In genomic region chr6:123551939-123552707, GRCh38 we compare ENCODE assay signal across 30 cellular contexts.
DNase-seq lines count a peak whose midpoint lies in the region; ATAC-seq, FAIRE-seq and TF ChIP-seq lines count a peak whose summit lies in the region.
"Had no signal": no experiment of that assay in that cellular context is flagged by ENCODE, and none has a peak within 500 bp of the region (broad histone marks: within the 10 kb centered on the region; RNA-seq: fewer than 3 reads in every experiment).

No MANE protein-coding gene starts in this region.

- no peak for FAIRE-seq in pancreas (lab: Jason Lieb, UNC)
- FAIRE-seq: GM12891, HTR-8/SVneo, TTC549 had no signal

- no peaks in the 10 kb centered on the region for H3K36me3 ChIP-seq in pancreas
- H3K36me3 ChIP-seq: BLaER1 treated with 17β-estradiol and CSF1 and Interleukin-3, amounts not matched to agents 10 nM and 100 nM; neural progenitor cell; Peyer's patch; spleen had no signal

- H3K27me3 Mint-ChIP-seq in chondrocyte (ENCODE audit: low read depth): peaks cover 22% of the 10 kb centered on the region
- H3K27me3 Mint-ChIP-seq in naive thymus-derived CD8-positive, alpha-beta T cell: peaks cover 0 to under 1% (median 0%) of the 10 kb centered on the region in 5 donors
- H3K27me3 Mint-ChIP-seq: activated CD4-positive, alpha-beta memory T cell treated with anti-CD3 and anti-CD28 coated beads for 36 hours had no signal

- ATAC-seq in left ventricle myocardium superior: peak; percentile 29
- ATAC-seq in pancreas: no peak
- no peak for ATAC-seq in naive thymus-derived CD8-positive, alpha-beta T cell
- ATAC-seq: activated CD4-positive, CD25-positive, alpha-beta regulatory T cell treated with anti-CD3 and anti-CD28 coated beads, Interleukin-2, amount 50 U/mL, for 24 hours; stimulated activated effector memory CD8-positive, alpha-beta T cell treated with anti-CD3 and anti-CD28 coated beads, Interleukin-12 subunit alpha, Interleukin-12 subunit beta, amount 100 ng/mL, for 72 hours had no signal

- no peaks in the 10 kb centered on the region for H3K27me3 ChIP-seq in pancreas
- H3K27me3 ChIP-seq: BLaER1 treated with 17β-estradiol and CSF1 and Interleukin-3, amounts not matched to agents 10 nM and 100 nM; dorsolateral prefrontal cortex; neural progenitor cell; Peyer's patch; spleen had no signal

- H3K4me3 ChIP-seq in pancreas: no peak overlapping the region
- H3K4me3 ChIP-seq: BLaER1 treated with 17β-estradiol and CSF1 and Interleukin-3, amounts not matched to agents 10 nM and 100 nM; dorsolateral prefrontal cortex; neural progenitor cell; Peyer's patch; spleen had no signal

- WGBS in pancreas, 2 donors: 41 to 42% methylated on average over 4 of the region's 4 CpGs

- no peaks in the 10 kb centered on the region for H3K9me3 ChIP-seq in pancreas
- H3K9me3 ChIP-seq: Caco-2, Peyer's patch had no signal

- POLR2A ChIA-PET in naive thymus-derived CD8-positive, alpha-beta T cell (lab: Charles Lee): no interaction called here

- H3K9me3 Mint-ChIP-seq in chondrocyte (ENCODE audit: low read depth): no peaks in the 10 kb centered on the region
- H3K9me3 Mint-ChIP-seq in naive thymus-derived CD8-positive, alpha-beta T cell: peaks cover 0 to 28% (median 5%) of the 10 kb centered on the region in 9 donors
- H3K9me3 Mint-ChIP-seq: activated CD4-positive, alpha-beta memory T cell treated with anti-CD3 and anti-CD28 coated beads for 36 hours; neural progenitor cell had no signal

- H3K4me3 Mint-ChIP-seq in chondrocyte (ENCODE audit: unreplicated experiment): no peak overlapping the region
- no peak overlapping the region for H3K4me3 Mint-ChIP-seq in naive thymus-derived CD8-positive, alpha-beta T cell
- H3K4me3 Mint-ChIP-seq: activated CD4-positive, alpha-beta memory T cell treated with anti-CD3 and anti-CD28 coated beads for 36 hours; neural progenitor cell; stimulated activated effector memory CD8-positive, alpha-beta T cell treated with anti-CD3 and anti-CD28 coated beads, Interleukin-12 subunit alpha, Interleukin-12 subunit beta, amount 100 ng/mL, for 72 hours had no signal

- intact Hi-C loops in left ventricle myocardium superior (cut with micrococcal nuclease): no loop called here
- intact Hi-C loops in pancreas (cut with DNase I): no loop called here

- DNase-seq in DMS79 treated with DMSO at 0.1 percent for 48 hours (lab: John Stamatoyannopoulos, UW) (peak; percentile 93), astrocyte of the hippocampus (ENCODE audit: low read depth, low spot score) (peak; percentile 85), left ventricle myocardium superior (no peak), pulmonary artery endothelial cell (ENCODE audit: low read depth, low spot score) (peak; percentile 33), pancreas (no peak), chondrocyte (ENCODE audit: low spot score) (no peak), AG08395 (ENCODE audit: low spot score) (no peak)
- DNase-seq in naive thymus-derived CD8-positive, alpha-beta T cell: no peak
- DNase-seq: activated CD4-positive, alpha-beta memory T cell treated with anti-CD3 and anti-CD28 coated beads for 36 hours; activated effector memory CD4-positive, alpha-beta T cell treated with anti-CD3 and anti-CD28 coated beads, Interleukin-2, amount 50 U/mL, for 16 hours; Caco-2; central memory CD4-positive, alpha-beta T cell; dorsolateral prefrontal cortex; GOT3; NCI-H1436; NCI-H2171 treated with DMSO at 0.1 percent for 48 hours; NCI-H524 treated with DMSO at 0.1 percent for 48 hours; NK-92 treated with Interleukin-12 subunit alpha and Interleukin-12 subunit beta, amount 100 ng/mL, for 24 hours; Peyer's patch; spleen; stimulated activated CD4-positive, alpha-beta T cell treated with anti-CD3 and anti-CD28 coated beads, Interleukin-2, amount 100 ng/mL, for 48 hours; T-helper 1 cell had no signal

- H3K4me1 Mint-ChIP-seq in chondrocyte (ENCODE audit: low read depth): peaks cover 12% of the 10 kb centered on the region
- no peaks in the 10 kb centered on the region for H3K4me1 Mint-ChIP-seq in naive thymus-derived CD8-positive, alpha-beta T cell
- H3K4me1 Mint-ChIP-seq: neural progenitor cell; stimulated activated effector memory CD8-positive, alpha-beta T cell treated with anti-CD3 and anti-CD28 coated beads, Interleukin-12 subunit alpha, Interleukin-12 subunit beta, amount 100 ng/mL, for 72 hours had no signal

- no peak overlapping the region for H3K27ac ChIP-seq in pancreas
- H3K27ac ChIP-seq: BLaER1 treated with 17β-estradiol and CSF1 and Interleukin-3, amounts not matched to agents 10 nM and 100 nM; KMS-11; neural progenitor cell; Peyer's patch; spleen had no signal

- no peak overlapping the region for H3K27ac Mint-ChIP-seq in chondrocyte (ENCODE audit: unreplicated experiment)
- H3K27ac Mint-ChIP-seq in naive thymus-derived CD8-positive, alpha-beta T cell: no peak overlapping the region
- H3K27ac Mint-ChIP-seq: activated CD4-positive, alpha-beta memory T cell treated with anti-CD3 and anti-CD28 coated beads for 36 hours; stimulated activated effector memory CD8-positive, alpha-beta T cell treated with anti-CD3 and anti-CD28 coated beads, Interleukin-12 subunit alpha, Interleukin-12 subunit beta, amount 100 ng/mL, for 72 hours had no signal

- no peaks in the 10 kb centered on the region for H3K4me1 ChIP-seq in pancreas
- H3K4me1 ChIP-seq: Caco-2, neural progenitor cell, Peyer's patch, spleen had no signal

- TF ChIP-seq CTCF in pancreas (IDR thresholded peaks at IDR 0.05) (no peak), chondrocyte (IDR thresholded peaks at IDR 0.05) (no peak)

- no peaks in the 10 kb centered on the region for H3K36me3 Mint-ChIP-seq in chondrocyte (ENCODE audit: low read depth)
- no peaks in the 10 kb centered on the region for H3K36me3 Mint-ChIP-seq in naive thymus-derived CD8-positive, alpha-beta T cell
- H3K36me3 Mint-ChIP-seq: activated CD4-positive, alpha-beta memory T cell treated with anti-CD3 and anti-CD28 coated beads for 36 hours; neural progenitor cell; stimulated activated effector memory CD8-positive, alpha-beta T cell treated with anti-CD3 and anti-CD28 coated beads, Interleukin-12 subunit alpha, Interleukin-12 subunit beta, amount 100 ng/mL, for 72 hours had no signal

Comparison
In these comparisons a context has a peak if more than half of its experiments do, and no peak if none do; other contexts are left out.
1. DNase-seq: peak in DMS79 treated with DMSO at 0.1 percent for 48 hours (single experiment), astrocyte of the hippocampus (single experiment) and pulmonary artery endothelial cell (single experiment); none in left ventricle myocardium superior (single experiment), pancreas (0 of 6), chondrocyte (single experiment), AG08395 (single experiment) and naive thymus-derived CD8-positive, alpha-beta T cell (0 of 10).